Comparison of ENCODE assay signal across 9 cellular contexts in genomic region chr14:22767323-22767589, GRCh38. TPM values are rescaled to one million over a fixed set of nuclear protein-coding genes. Genes with fewer than 3 reads are reported as not detected.
DNase-seq lines count a peak whose midpoint lies in the region; FAIRE-seq and TF ChIP-seq lines count a peak whose summit lies in the region.
"Had no signal": no experiment of that assay in that cellular context is flagged by ENCODE, and none has a peak within 500 bp of the region (broad histone marks: within the 10 kb centered on the region; RNA-seq: fewer than 3 reads in every experiment).

No MANE protein-coding gene starts in this region.

- H3K27me3 ChIP-seq in small intestine (ENCODE audit: control insufficient read depth in 2 of 2, insufficient read depth in 2 of 2, low read length in 2 of 2) = no peaks in the 10 kb centered on the region

- FAIRE-seq in small intestine (lab: Jason Lieb, UNC) = no peak
- FAIRE-seq: A204.1 had no signal

- H3K27ac ChIP-seq in RWPE1 (peak overlapping the region; percentile 85), small intestine (ENCODE audit: low read depth in 1 of 2, low read length in 1 of 2) (peak overlapping the region; percentile 84 to 98)

- POLR2A ChIA-PET in RWPE1 (lab: Yijun Ruan, JAX; ENCODE audit: low non-redundant PET) = interaction anchor here (1.5 kb wide), 1 partner anchor 70 kb away, joined by 4 read pairs; no protein-coding TSS in a partner anchor

- peaks cover 20 to 29% of the 10 kb centered on the region in 2 donors for H3K36me3 ChIP-seq in small intestine (ENCODE audit: control insufficient read depth in 2 of 2, insufficient read depth in 2 of 2, low read length in 2 of 2)

- H3K4me1 ChIP-seq in small intestine (ENCODE audit: control insufficient read depth in 2 of 2, insufficient read depth in 1 of 2, low read depth in 1 of 2, low read length in 1 of 2) = peaks cover 2 to 4% of the 10 kb centered on the region in 2 donors

- 1 to 2% (median 1%) methylated on average over 6 of the region's 6 CpGs for WGBS in small intestine, 3 donors

- no peak for TF ChIP-seq CTCF in RWPE1 (conservative IDR thresholded peaks at IDR 0.05; ENCODE audit: low read depth)
- no peak for TF ChIP-seq CTCF in foreskin fibroblast (IDR thresholded peaks at IDR 0.05; ENCODE audit: low read depth, low read length)

- H3K9me3 ChIP-seq in small intestine (ENCODE audit: control insufficient read depth, low read depth) = no peaks in the 10 kb centered on the region

- DNase-seq in NCI-H1105 treated with DMSO at 0.1 percent for 48 hours (lab: John Stamatoyannopoulos, UW) = peak; percentile 6
- DNase-seq in NCI-H1105 (lab: John Stamatoyannopoulos, UW) = no peak
- no peak for DNase-seq in RWPE1 (ENCODE audit: low spot score)
- DNase-seq in foreskin fibroblast = no peak
- DNase-seq in small intestine = peak; percentile 27
- DNase-seq in glomerular visceral epithelial cell (ENCODE audit: extremely low spot score) = no peak
- no peak for DNase-seq in NCI-H2171 (lab: John Stamatoyannopoulos, UW)
- DNase-seq in cortex of kidney (lab: John Stamatoyannopoulos, UW) = no peak

- H3K4me3 ChIP-seq in foreskin fibroblast (ENCODE audit: low read depth in 1 of 2, low read length in 2 of 2) = peak overlapping the region; percentile 84 to 100
- H3K4me3 ChIP-seq in small intestine (ENCODE audit: low read depth in 1 of 2, low read length in 2 of 2) = peak overlapping the region; percentile 91 to 96

- CTCF ChIA-PET in RWPE1 (lab: Yijun Ruan, JAX) = interaction anchor here (1.6 kb wide), 1 partner anchor 114 kb away, joined by 5 read pairs; no protein-coding TSS in a partner anchor

RNA-seq across cellular contexts. Expression of gene OXA1L, which starts 0.8 kb away (rescaled TPM):
- 100 to 1,000 TPM; 101 to 120 (median 115) TPM for polyA plus RNA-seq in small intestine

RNA-seq across cellular contexts. Expression of gene SLC7A7, which starts 48.0 kb away (rescaled TPM):
- 100 to 1,000 TPM in 2 of 3 donors, 10 to 100 TPM in 1; 52.9 to 355 (median 218) TPM for polyA plus RNA-seq in small intestine

Comparison
In these comparisons a context has a peak if more than half of its experiments do, and no peak if none do; other contexts are left out.
1. DNase-seq: peak in NCI-H1105 treated with DMSO at 0.1 percent for 48 hours (single experiment) and small intestine (single experiment); none in NCI-H1105 (single experiment), RWPE1 (single experiment), foreskin fibroblast (0 of 2), glomerular visceral epithelial cell (single experiment), NCI-H2171 (single experiment) and cortex of kidney (single experiment).